ENCODE assay signal across 1 cellular context in genomic region chr9:78235771-78236510, GRCh38.
TF ChIP-seq lines count a peak whose summit lies in the region.

A gene with protein sequence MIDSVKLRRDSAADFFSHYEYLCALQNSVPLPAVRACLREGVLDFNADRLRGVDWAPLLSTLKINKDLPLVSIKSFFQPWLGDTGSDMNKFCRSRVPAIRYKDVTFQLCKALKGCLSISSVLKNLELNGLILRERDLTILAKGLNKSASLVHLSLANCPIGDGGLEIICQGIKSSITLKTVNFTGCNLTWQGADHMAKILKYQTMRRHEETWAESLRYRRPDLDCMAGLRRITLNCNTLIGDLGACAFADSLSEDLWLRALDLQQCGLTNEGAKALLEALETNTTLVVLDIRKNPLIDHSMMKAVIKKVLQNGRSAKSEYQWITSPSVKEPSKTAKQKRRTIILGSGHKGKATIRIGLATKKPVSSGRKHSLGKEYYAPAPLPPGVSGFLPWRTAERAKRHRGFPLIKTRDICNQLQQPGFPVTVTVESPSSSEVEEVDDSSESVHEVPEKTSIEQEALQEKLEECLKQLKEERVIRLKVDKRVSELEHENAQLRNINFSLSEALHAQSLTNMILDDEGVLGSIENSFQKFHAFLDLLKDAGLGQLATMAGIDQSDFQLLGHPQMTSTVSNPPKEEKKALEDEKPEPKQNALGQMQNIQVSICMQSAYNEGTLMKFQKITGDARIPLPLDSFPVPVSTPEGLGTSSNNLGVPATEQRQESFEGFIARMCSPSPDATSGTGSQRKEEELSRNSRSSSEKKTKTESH (plus strand): TSS chr9:78236075. CDS start chr9:78236351, 276 bp downstream.

TF ChIP-seq in PFSK-1, 5 proteins besides CTCF, POLR2A, EP300 and RAD21 (continued from another document):
- TF ChIP-seq REST (IDR thresholded peaks at IDR 0.05; ENCODE audit: insufficient read depth in 1 of 2, low read depth in 2 of 2, low read length in 2 of 2): no peak
